21 cellular contexts compared by ENCODE assay signal in the genomic region with DNA sequence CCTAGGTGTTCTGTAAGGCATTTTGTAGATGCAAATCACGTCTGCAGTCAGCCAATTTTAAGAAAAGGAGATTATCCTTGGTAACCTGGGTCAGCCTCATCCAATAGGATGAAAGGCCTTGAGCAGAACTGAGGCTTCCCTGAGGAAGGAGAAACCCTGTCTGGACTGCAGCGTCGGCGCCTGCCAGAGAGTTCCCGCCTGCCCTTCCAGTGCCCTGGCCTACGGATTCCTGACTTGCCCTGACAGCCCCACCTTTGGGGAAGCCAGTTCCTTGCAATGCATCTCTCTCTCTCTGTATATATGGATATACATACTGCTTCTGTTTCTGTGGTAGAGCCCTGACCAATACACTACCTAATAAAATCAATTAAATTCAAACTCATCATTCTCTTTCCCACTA.
"Had no signal": no experiment of that assay in that cellular context is flagged by ENCODE, and none has a peak within 500 bp of the region (broad histone marks: within the 10 kb centered on the region; RNA-seq: fewer than 3 reads in every experiment).

No MANE protein-coding gene starts in this region.

- H3K4me3 ChIP-seq: left ventricle myocardium inferior, ovary, skin epidermis, suprapubic skin, thoracic aorta, tibial artery, upper lobe of right lung had no signal

- DNase-seq: hypothalamus; immature natural killer cell; kidney; left ventricle myocardium inferior; naive thymus-derived CD8-positive, alpha-beta T cell; ovary; retina; right cardiac atrium; stimulated activated CD4-positive, alpha-beta T cell treated with anti-CD3 and anti-CD28 coated beads, Interleukin-4, amount 100 ng/mL, for 24 hours; stimulated activated naive CD4-positive, alpha-beta T cell; tibial artery; trophoblast cell; upper lobe of right lung had no signal

- H3K27ac ChIP-seq: left ventricle myocardium inferior, ovary, suprapubic skin, thoracic aorta, tibial artery, upper lobe of right lung had no signal

- H3K4me3 Mint-ChIP-seq: immature natural killer cell; memory B cell; naive thymus-derived CD8-positive, alpha-beta T cell; stimulated activated effector memory CD8-positive, alpha-beta T cell treated with anti-CD3 and anti-CD28 coated beads, Interleukin-12 subunit alpha, Interleukin-12 subunit beta, amount 100 ng/mL, for 72 hours; stimulated activated naive CD8-positive, alpha-beta T cell treated with anti-CD3 and anti-CD28 coated beads, Interleukin-15, Interleukin-2, amounts not matched to agents 100 ng/mL and 50 ng/mL, for 24 hours had no signal

- H3K4me1 ChIP-seq: left ventricle myocardium inferior, tibial artery had no signal

- H3K36me3 Mint-ChIP-seq: immature natural killer cell; stimulated activated effector memory CD8-positive, alpha-beta T cell treated with anti-CD3 and anti-CD28 coated beads, Interleukin-12 subunit alpha, Interleukin-12 subunit beta, amount 100 ng/mL, for 72 hours had no signal

- H3K9me3 ChIP-seq: ovary, suprapubic skin, thoracic aorta, tibial artery, upper lobe of right lung had no signal

- H3K36me3 ChIP-seq: left ventricle myocardium inferior, ovary, suprapubic skin, thoracic aorta, tibial artery, upper lobe of right lung had no signal

- H3K27ac Mint-ChIP-seq: immature natural killer cell; memory B cell; progenitor cell of endocrine pancreas; stimulated activated effector memory CD8-positive, alpha-beta T cell treated with anti-CD3 and anti-CD28 coated beads, Interleukin-12 subunit alpha, Interleukin-12 subunit beta, amount 100 ng/mL, for 72 hours; stimulated activated naive CD8-positive, alpha-beta T cell treated with anti-CD3 and anti-CD28 coated beads, Interleukin-15, Interleukin-2, amounts not matched to agents 100 ng/mL and 50 ng/mL, for 24 hours had no signal

- H3K9me3 Mint-ChIP-seq: immature natural killer cell; naive thymus-derived CD8-positive, alpha-beta T cell; stimulated activated effector memory CD8-positive, alpha-beta T cell treated with anti-CD3 and anti-CD28 coated beads, Interleukin-12 subunit alpha, Interleukin-12 subunit beta, amount 100 ng/mL, for 72 hours; stimulated activated naive CD8-positive, alpha-beta T cell treated with anti-CD3 and anti-CD28 coated beads, Interleukin-15, Interleukin-2, amounts not matched to agents 100 ng/mL and 50 ng/mL, for 24 hours had no signal

- H3K27me3 ChIP-seq: ovary, suprapubic skin, upper lobe of right lung had no signal

- H3K4me1 Mint-ChIP-seq: immature natural killer cell; memory B cell; naive thymus-derived CD8-positive, alpha-beta T cell; stimulated activated effector memory CD8-positive, alpha-beta T cell treated with anti-CD3 and anti-CD28 coated beads, Interleukin-12 subunit alpha, Interleukin-12 subunit beta, amount 100 ng/mL, for 72 hours had no signal

- H3K27me3 Mint-ChIP-seq: memory B cell, progenitor cell of endocrine pancreas had no signal

- ATAC-seq: naive thymus-derived CD8-positive, alpha-beta T cell; right cardiac atrium; sciatic nerve; stimulated activated effector memory CD8-positive, alpha-beta T cell treated with anti-CD3 and anti-CD28 coated beads, Interleukin-12 subunit alpha, Interleukin-12 subunit beta, amount 100 ng/mL, for 72 hours; upper lobe of right lung had no signal
